8 cellular contexts compared by ENCODE assay signal in the genomic region with DNA sequence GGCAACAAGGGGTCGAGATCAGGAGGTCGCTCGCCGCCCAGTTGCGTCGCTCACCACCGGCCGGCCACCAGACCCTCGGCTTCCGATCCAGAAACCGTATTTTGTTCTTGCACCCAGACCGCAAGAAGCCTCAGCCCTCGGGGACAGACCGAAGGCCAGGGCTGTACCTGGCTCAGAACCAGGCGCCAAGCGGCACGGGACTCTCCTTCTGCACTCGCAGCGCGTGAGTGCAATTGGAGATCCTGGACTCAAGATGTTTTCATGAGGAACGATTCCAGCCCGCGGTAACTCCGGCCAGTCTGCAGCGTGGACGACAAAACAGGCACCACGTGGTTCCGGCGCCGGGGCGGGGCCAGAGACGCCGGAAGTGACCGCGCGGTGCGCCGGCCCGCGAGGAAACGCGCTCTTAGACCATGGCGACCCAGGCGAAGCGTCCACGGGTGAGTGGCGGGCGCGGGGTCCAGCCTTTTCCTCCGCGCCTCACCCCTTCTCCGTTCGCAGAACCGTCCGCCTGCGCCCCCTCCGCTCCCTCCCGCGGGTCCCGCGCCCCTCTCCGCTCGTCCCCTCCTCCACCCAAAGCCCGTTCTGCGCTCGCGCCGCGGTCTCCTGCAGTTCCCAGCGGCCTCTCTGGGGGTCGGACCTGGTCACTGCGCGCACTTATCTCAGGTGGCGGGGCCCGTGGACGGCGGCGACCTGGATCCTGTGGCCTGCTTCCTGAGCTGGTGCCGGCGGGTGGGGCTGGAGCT.
DNase-seq lines count a peak whose midpoint lies in the region; ATAC-seq and TF ChIP-seq lines count a peak whose summit lies in the region.

A gene with protein sequence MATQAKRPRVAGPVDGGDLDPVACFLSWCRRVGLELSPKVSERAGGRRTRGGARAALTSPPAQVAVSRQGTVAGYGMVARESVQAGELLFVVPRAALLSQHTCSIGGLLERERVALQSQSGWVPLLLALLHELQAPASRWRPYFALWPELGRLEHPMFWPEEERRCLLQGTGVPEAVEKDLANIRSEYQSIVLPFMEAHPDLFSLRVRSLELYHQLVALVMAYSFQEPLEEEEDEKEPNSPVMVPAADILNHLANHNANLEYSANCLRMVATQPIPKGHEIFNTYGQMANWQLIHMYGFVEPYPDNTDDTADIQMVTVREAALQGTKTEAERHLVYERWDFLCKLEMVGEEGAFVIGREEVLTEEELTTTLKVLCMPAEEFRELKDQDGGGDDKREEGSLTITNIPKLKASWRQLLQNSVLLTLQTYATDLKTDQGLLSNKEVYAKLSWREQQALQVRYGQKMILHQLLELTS (plus strand): TSS at position 393 of the 746 bp plus-strand sequence. CDS start 21 bp downstream, at position 414.

- TF ChIP-seq CTCF in GM12875 (IDR thresholded peaks at IDR 0.05; ENCODE audit: borderline replicate concordance, insufficient read depth, low read depth, low read length) = peak; percentile 22; the same call in 1 of the 2 replicates
- TF ChIP-seq CTCF in astrocyte of the spinal cord (IDR thresholded peaks at IDR 0.05; ENCODE audit: low read depth, low read length) = peak; percentile 14
- TF ChIP-seq CTCF in retinal pigment epithelial cell (conservative IDR thresholded peaks at IDR 0.05; ENCODE audit: low read depth, low read length) = peak; percentile 5

- H3K4me3 ChIP-seq in GM12875 (ENCODE audit: low read depth, low read length) (peak within 1 kb of the TSS; percentile 73), astrocyte of the spinal cord (ENCODE audit: low read depth, low read length) (peak within 1 kb of the TSS; percentile 73), retinal pigment epithelial cell (ENCODE audit: low read length) (peak within 1 kb of the TSS; percentile 75)

- DNase-seq in NCI-H1105 (lab: John Stamatoyannopoulos, UW) = peak; percentile 65
- DNase-seq in T-helper 22 cell (ENCODE audit: low read depth) = peak; percentile 44
- DNase-seq in astrocyte of the spinal cord (ENCODE audit: low read depth, low spot score) = peak; percentile 89
- DNase-seq in hypothalamus (lab: John Stamatoyannopoulos, UW) = peak in 50 of 51 donors; percentile 46 to 93 (median 81)
- peak; percentile 73 for DNase-seq in retinal pigment epithelial cell (ENCODE audit: low read depth)
- DNase-seq in NCI-H128 (lab: John Stamatoyannopoulos, UW; ENCODE audit: unreplicated experiment) = no peak

- peak; percentile 65 for ATAC-seq in HG02571 (IDR thresholded peaks at IDR 0.05; ENCODE audit: unreplicated experiment)

- in situ Hi-C loops in astrocyte of the spinal cord (cut with HindIII; ENCODE audit: low sequenced_read_pairs) = no loop called here
